ENCODE assay signal across 8 cellular contexts in genomic region chr10:24208661-24209420, GRCh38. TPM values are rescaled to one million over a fixed set of nuclear protein-coding genes. Genes with fewer than 3 reads are reported as not detected.
DNase-seq lines count a peak whose midpoint lies in the region; ATAC-seq, FAIRE-seq and TF ChIP-seq lines count a peak whose summit lies in the region.

A gene with protein sequence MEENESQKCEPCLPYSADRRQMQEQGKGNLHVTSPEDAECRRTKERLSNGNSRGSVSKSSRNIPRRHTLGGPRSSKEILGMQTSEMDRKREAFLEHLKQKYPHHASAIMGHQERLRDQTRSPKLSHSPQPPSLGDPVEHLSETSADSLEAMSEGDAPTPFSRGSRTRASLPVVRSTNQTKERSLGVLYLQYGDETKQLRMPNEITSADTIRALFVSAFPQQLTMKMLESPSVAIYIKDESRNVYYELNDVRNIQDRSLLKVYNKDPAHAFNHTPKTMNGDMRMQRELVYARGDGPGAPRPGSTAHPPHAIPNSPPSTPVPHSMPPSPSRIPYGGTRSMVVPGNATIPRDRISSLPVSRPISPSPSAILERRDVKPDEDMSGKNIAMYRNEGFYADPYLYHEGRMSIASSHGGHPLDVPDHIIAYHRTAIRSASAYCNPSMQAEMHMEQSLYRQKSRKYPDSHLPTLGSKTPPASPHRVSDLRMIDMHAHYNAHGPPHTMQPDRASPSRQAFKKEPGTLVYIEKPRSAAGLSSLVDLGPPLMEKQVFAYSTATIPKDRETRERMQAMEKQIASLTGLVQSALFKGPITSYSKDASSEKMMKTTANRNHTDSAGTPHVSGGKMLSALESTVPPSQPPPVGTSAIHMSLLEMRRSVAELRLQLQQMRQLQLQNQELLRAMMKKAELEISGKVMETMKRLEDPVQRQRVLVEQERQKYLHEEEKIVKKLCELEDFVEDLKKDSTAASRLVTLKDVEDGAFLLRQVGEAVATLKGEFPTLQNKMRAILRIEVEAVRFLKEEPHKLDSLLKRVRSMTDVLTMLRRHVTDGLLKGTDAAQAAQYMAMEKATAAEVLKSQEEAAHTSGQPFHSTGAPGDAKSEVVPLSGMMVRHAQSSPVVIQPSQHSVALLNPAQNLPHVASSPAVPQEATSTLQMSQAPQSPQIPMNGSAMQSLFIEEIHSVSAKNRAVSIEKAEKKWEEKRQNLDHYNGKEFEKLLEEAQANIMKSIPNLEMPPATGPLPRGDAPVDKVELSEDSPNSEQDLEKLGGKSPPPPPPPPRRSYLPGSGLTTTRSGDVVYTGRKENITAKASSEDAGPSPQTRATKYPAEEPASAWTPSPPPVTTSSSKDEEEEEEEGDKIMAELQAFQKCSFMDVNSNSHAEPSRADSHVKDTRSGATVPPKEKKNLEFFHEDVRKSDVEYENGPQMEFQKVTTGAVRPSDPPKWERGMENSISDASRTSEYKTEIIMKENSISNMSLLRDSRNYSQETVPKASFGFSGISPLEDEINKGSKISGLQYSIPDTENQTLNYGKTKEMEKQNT (N-terminal part only) (plus strand): TSS chr10:24209138. CDS start chr10:24209194, 56 bp downstream.

- H3K36me3 ChIP-seq in parathyroid adenoma (ENCODE audit: control insufficient read depth, insufficient read depth, low read length) = no peaks in the 10 kb centered on the region

- H3K36me3 Mint-ChIP-seq in activated CD4-positive, alpha-beta memory T cell treated with anti-CD3 and anti-CD28 coated beads for 36 hours = no peaks in the 10 kb centered on the region

- peak within 1 kb of the TSS; percentile 79 for H2AFZ ChIP-seq in parathyroid adenoma

- ATAC-seq in HG03025 (IDR thresholded peaks at IDR 0.05; ENCODE audit: low FRiP score, unreplicated experiment) (peak; percentile 32), Right ventricle myocardium superior (ENCODE audit: poor library complexity) (peak; percentile 86)

- H3K27me3 Mint-ChIP-seq in activated CD4-positive, alpha-beta memory T cell treated with anti-CD3 and anti-CD28 coated beads for 36 hours = peaks cover 47% of the 10 kb centered on the region

- FAIRE-seq in GM19239 (lab: Jason Lieb, UNC) = no peak

- intact Hi-C loops in activated CD4-positive, alpha-beta memory T cell treated with anti-CD3 and anti-CD28 coated beads for 36 hours (cut with micrococcal nuclease) = loop anchor here (10.0 kb wide), 1 partner anchor 306 kb away; no protein-coding TSS in a partner anchor
- intact Hi-C loops in Right ventricle myocardium superior (cut with DNase I) = loop anchor here (5.0 kb wide), 1 partner anchor 148 kb away; no protein-coding TSS in a partner anchor

- H3K9me3 Mint-ChIP-seq in activated CD4-positive, alpha-beta memory T cell treated with anti-CD3 and anti-CD28 coated beads for 36 hours = no peaks in the 10 kb centered on the region

- H3K4me3 ChIP-seq in parathyroid adenoma (ENCODE audit: low read depth, low read length) = peak within 1 kb of the TSS; percentile 88

- peak within 1 kb of the TSS; percentile 50 for H3K27ac Mint-ChIP-seq in activated CD4-positive, alpha-beta memory T cell treated with anti-CD3 and anti-CD28 coated beads for 36 hours

- peaks cover 28% of the 10 kb centered on the region for H3K4me1 Mint-ChIP-seq in activated CD4-positive, alpha-beta memory T cell treated with anti-CD3 and anti-CD28 coated beads for 36 hours (ENCODE audit: low read depth)

- H3K9me3 ChIP-seq in parathyroid adenoma (ENCODE audit: control insufficient read depth, low read length) = no peaks in the 10 kb centered on the region

- H3K4me3 Mint-ChIP-seq in activated CD4-positive, alpha-beta memory T cell treated with anti-CD3 and anti-CD28 coated beads for 36 hours = peak within 1 kb of the TSS; percentile 43

- peak within 1 kb of the TSS; percentile 88 for H3K27ac ChIP-seq in parathyroid adenoma

- H3K4me2 ChIP-seq in parathyroid adenoma (ENCODE audit: low read length) = peak within 1 kb of the TSS; percentile 71

- POLR2A ChIA-PET in activated CD4-positive, alpha-beta memory T cell treated with anti-CD3 and anti-CD28 coated beads for 36 hours (lab: Charles Lee) = interaction anchor here (0.7 to 1.0 kb wide), 2 partner anchors 652 to 685 kb away, joined by 3 to 5 read pairs; no protein-coding TSS in a partner anchor

- peaks cover 43% of the 10 kb centered on the region for H3K4me1 ChIP-seq in parathyroid adenoma

- DNase-seq in NCI-H2171 treated with DMSO at 0.1 percent for 48 hours (lab: John Stamatoyannopoulos, UW) (peak; percentile 49), NCI-H2171 (lab: John Stamatoyannopoulos, UW) (no peak), Right ventricle myocardium superior (peak; percentile 70), GM19239 (ENCODE audit: insufficient read length, low spot score) (no peak), GM10266 (ENCODE audit: extremely low spot score) (no peak)
- peak; percentile 23 for DNase-seq in activated CD4-positive, alpha-beta memory T cell treated with anti-CD3 and anti-CD28 coated beads for 36 hours

- CTCF ChIA-PET in activated CD4-positive, alpha-beta memory T cell treated with anti-CD3 and anti-CD28 coated beads for 36 hours (lab: Charles Lee) = interaction anchor here (0.6 to 0.8 kb wide), 4 partner anchors 11 to 1786 kb away, joined by 3 to 4 read pairs (median 3); no protein-coding TSS in a partner anchor

- H3K27me3 ChIP-seq in parathyroid adenoma (ENCODE audit: control insufficient read depth, insufficient read depth, low read length) = no peaks in the 10 kb centered on the region

- H3K79me2 ChIP-seq in parathyroid adenoma = peaks cover 9% of the 10 kb centered on the region

- no peak within 1 kb of the TSS for H3K9ac ChIP-seq in parathyroid adenoma

- TF ChIP-seq CTCF in parathyroid adenoma (IDR thresholded peaks at IDR 0.05) (no peak), GM10266 (IDR thresholded peaks at IDR 0.05; ENCODE audit: control insufficient read depth, insufficient read depth, low read depth, missing control alignments) (no peak)

RNA-seq across cellular contexts. Expression of the gene that starts here (rescaled TPM):
- 1 to 10 TPM in 1 of 2 experiments, under 1 TPM in 1; 0.31 to 1.1 TPM for total RNA-seq in activated CD4-positive, alpha-beta memory T cell treated with anti-CD3 and anti-CD28 coated beads for 36 hours
- 38.2 TPM for total RNA-seq in Right ventricle myocardium superior

Comparison
In these comparisons a context has a peak if more than half of its experiments do, and no peak if none do; other contexts are left out.
1. RNA of the gene that starts here (total RNA-seq): 38.2 TPM in Right ventricle myocardium superior (single experiment); 0.31 to 1.1 TPM in activated CD4-positive, alpha-beta memory T cell treated with anti-CD3 and anti-CD28 coated beads for 36 hours; every median in the first group is over 10 times any median in the second.
2. DNase-seq: peak in NCI-H2171 treated with DMSO at 0.1 percent for 48 hours (single experiment), activated CD4-positive, alpha-beta memory T cell treated with anti-CD3 and anti-CD28 coated beads for 36 hours (single experiment) and Right ventricle myocardium superior (single experiment); none in NCI-H2171 (single experiment), GM19239 (single experiment) and GM10266 (single experiment).